In the genomic region with DNA sequence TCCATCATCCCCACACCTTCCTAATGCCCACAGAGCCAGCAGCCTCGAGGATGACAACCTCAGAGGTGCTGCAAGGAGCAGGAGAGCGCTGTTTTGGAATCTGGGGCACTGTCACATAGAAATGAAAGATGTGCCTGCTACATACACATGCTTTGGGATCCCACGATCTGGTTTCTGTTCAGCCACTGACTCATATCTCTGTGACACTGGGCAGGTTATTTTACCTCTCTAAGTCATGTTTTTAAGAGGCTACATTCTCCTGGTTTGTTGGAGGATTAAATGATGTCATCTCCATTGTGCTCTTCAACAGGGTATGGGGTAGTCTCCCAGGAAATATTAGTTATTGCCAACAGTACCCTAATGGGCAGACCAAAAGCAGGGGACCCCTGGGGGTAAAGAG, we compare ENCODE assay signal across 22 cellular contexts. TPM values are rescaled to one million over a fixed set of nuclear protein-coding genes. Genes with fewer than 3 reads are reported as not detected.
A peak's percentile ranks its signal among the peaks of the same experiment; 100 is the strongest.
DNase-seq lines count a peak whose midpoint lies in the region; ATAC-seq, FAIRE-seq and TF ChIP-seq lines count a peak whose summit lies in the region.
"Had no signal": no experiment of that assay in that cellular context is flagged by ENCODE, and none has a peak within 500 bp of the region (broad histone marks: within the 10 kb centered on the region; RNA-seq: fewer than 3 reads in every experiment).

No MANE protein-coding gene starts in this region.

- H3K4me1 Mint-ChIP-seq in activated CD4-positive, alpha-beta T cell treated with anti-CD3 and anti-CD28 coated beads for 36 hours, result peaks cover 15% of the 10 kb centered on the region
- peaks cover 27% of the 10 kb centered on the region for H3K4me1 Mint-ChIP-seq in T-helper 2 cell treated with Interferon-gamma antibody and Interleukin-4, amounts not matched to agents 5 μg/mL and 100 μg/mL, for 36 hours (ENCODE audit: low read depth)
- H3K4me1 Mint-ChIP-seq in glutamatergic neuron (ENCODE audit: low read depth, unreplicated experiment), result no peaks in the 10 kb centered on the region
- H3K4me1 Mint-ChIP-seq: IgD-negative memory B cell had no signal

- TF ChIP-seq CTCF in epithelial cell of esophagus (IDR thresholded peaks at IDR 0.05; ENCODE audit: insufficient read depth, low read depth, low read length, missing control alignments) (no peak), glutamatergic neuron (IDR thresholded peaks at IDR 0.05; ENCODE audit: partially characterized antibody, unreplicated experiment) (no peak)

- no peak overlapping the region for H3K4me3 ChIP-seq in epithelial cell of esophagus (ENCODE audit: low read length)
- H3K4me3 ChIP-seq: colonic mucosa had no signal

- TF ChIP-seq POLR2A in GM12891 (IDR thresholded peaks at IDR 0.05; ENCODE audit: low read depth, low read length), result no peak

- no peaks in the 10 kb centered on the region for H3K27me3 Mint-ChIP-seq in activated CD4-positive, alpha-beta T cell treated with anti-CD3 and anti-CD28 coated beads for 36 hours
- no peaks in the 10 kb centered on the region for H3K27me3 Mint-ChIP-seq in T-helper 2 cell treated with Interferon-gamma antibody and Interleukin-4, amounts not matched to agents 5 μg/mL and 100 μg/mL, for 36 hours (ENCODE audit: low read depth)
- peaks cover 2% of the 10 kb centered on the region for H3K27me3 Mint-ChIP-seq in glutamatergic neuron (ENCODE audit: unreplicated experiment)
- H3K27me3 Mint-ChIP-seq: activated naive CD8-positive, alpha-beta T cell; IgD-negative memory B cell; stimulated activated naive CD8-positive, alpha-beta T cell treated with anti-CD3 and anti-CD28 coated beads, Interleukin-15, Interleukin-2, amounts not matched to agents 100 ng/mL and 50 ng/mL, for 24 hours had no signal

- no peaks in the 10 kb centered on the region for H3K36me3 Mint-ChIP-seq in activated CD4-positive, alpha-beta T cell treated with anti-CD3 and anti-CD28 coated beads for 36 hours (ENCODE audit: low read depth)
- H3K36me3 Mint-ChIP-seq in T-helper 2 cell treated with Interferon-gamma antibody and Interleukin-4, amounts not matched to agents 5 μg/mL and 100 μg/mL, for 36 hours (ENCODE audit: low read depth), result no peaks in the 10 kb centered on the region
- no peaks in the 10 kb centered on the region for H3K36me3 Mint-ChIP-seq in glutamatergic neuron (ENCODE audit: unreplicated experiment)
- H3K36me3 Mint-ChIP-seq: activated naive CD8-positive, alpha-beta T cell; IgD-negative memory B cell had no signal

- peak; percentile 41 for DNase-seq in activated CD4-positive, alpha-beta T cell treated with anti-CD3 and anti-CD28 coated beads for 36 hours
- DNase-seq in activated CD4-positive, alpha-beta T cell treated with anti-CD3 and anti-CD28 coated beads for 1 hour, result no peak
- no peak for DNase-seq in GM12891 (ENCODE audit: insufficient read length, low spot score)
- peak; percentile 23 for DNase-seq in T-helper 2 cell treated with Interferon-gamma antibody and Interleukin-4, amounts not matched to agents 5 μg/mL and 100 μg/mL, for 36 hours (ENCODE audit: low spot score)
- DNase-seq in epithelial cell of esophagus (ENCODE audit: low read depth), result peak; percentile 65
- no peak for DNase-seq in glutamatergic neuron
- no peak for DNase-seq in inferior parietal cortex (ENCODE audit: extremely low spot score)
- DNase-seq in amniotic stem cell (lab: John Stamatoyannopoulos, UW), result no peak
- DNase-seq: 8988T, brain microvascular endothelial cell, colonic mucosa, hypothalamus, MM.1S, NCI-H1694, NCI-H69, right cardiac atrium, SHP77, trophoblast cell had no signal

- peak; percentile 95 for ATAC-seq in activated CD4-positive, alpha-beta T cell treated with anti-CD3 and anti-CD28 coated beads for 36 hours
- ATAC-seq: right cardiac atrium had no signal

- POLR2A ChIA-PET in activated CD4-positive, alpha-beta T cell treated with anti-CD3 and anti-CD28 coated beads for 36 hours (lab: Charles Lee), result no interaction called here

- H3K9me3 Mint-ChIP-seq in activated CD4-positive, alpha-beta T cell treated with anti-CD3 and anti-CD28 coated beads for 36 hours (ENCODE audit: low read depth), result no peaks in the 10 kb centered on the region
- H3K9me3 Mint-ChIP-seq in T-helper 2 cell treated with Interferon-gamma antibody and Interleukin-4, amounts not matched to agents 5 μg/mL and 100 μg/mL, for 36 hours, result no peaks in the 10 kb centered on the region
- no peaks in the 10 kb centered on the region for H3K9me3 Mint-ChIP-seq in glutamatergic neuron (ENCODE audit: unreplicated experiment)
- H3K9me3 Mint-ChIP-seq: stimulated activated naive CD8-positive, alpha-beta T cell treated with anti-CD3 and anti-CD28 coated beads, Interleukin-15, Interleukin-2, amounts not matched to agents 100 ng/mL and 50 ng/mL, for 24 hours had no signal

- CTCF ChIA-PET in activated CD4-positive, alpha-beta T cell treated with anti-CD3 and anti-CD28 coated beads for 36 hours (lab: Charles Lee), result no interaction called here

- no peak overlapping the region for H3K27ac Mint-ChIP-seq in activated CD4-positive, alpha-beta T cell treated with anti-CD3 and anti-CD28 coated beads for 36 hours
- H3K27ac Mint-ChIP-seq in T-helper 2 cell treated with Interferon-gamma antibody and Interleukin-4, amounts not matched to agents 5 μg/mL and 100 μg/mL, for 36 hours, result no peak overlapping the region
- H3K27ac Mint-ChIP-seq in glutamatergic neuron (ENCODE audit: unreplicated experiment), result no peak overlapping the region
- H3K27ac Mint-ChIP-seq: IgD-negative memory B cell; stimulated activated naive CD8-positive, alpha-beta T cell treated with anti-CD3 and anti-CD28 coated beads, Interleukin-15, Interleukin-2, amounts not matched to agents 100 ng/mL and 50 ng/mL, for 24 hours had no signal

- peak; percentile 87 for FAIRE-seq in GM12891 (lab: Jason Lieb, UNC)
- FAIRE-seq: keratinocyte had no signal

- H3K4me3 Mint-ChIP-seq in activated CD4-positive, alpha-beta T cell treated with anti-CD3 and anti-CD28 coated beads for 36 hours, result no peak overlapping the region
- H3K4me3 Mint-ChIP-seq in T-helper 2 cell treated with Interferon-gamma antibody and Interleukin-4, amounts not matched to agents 5 μg/mL and 100 μg/mL, for 36 hours, result peak overlapping the region; percentile 19
- no peak overlapping the region for H3K4me3 Mint-ChIP-seq in glutamatergic neuron (ENCODE audit: unreplicated experiment)
- H3K4me3 Mint-ChIP-seq: activated naive CD8-positive, alpha-beta T cell; IgD-negative memory B cell; stimulated activated naive CD8-positive, alpha-beta T cell treated with anti-CD3 and anti-CD28 coated beads, Interleukin-15, Interleukin-2, amounts not matched to agents 100 ng/mL and 50 ng/mL, for 24 hours had no signal

- intact Hi-C loops in activated CD4-positive, alpha-beta T cell treated with anti-CD3 and anti-CD28 coated beads for 36 hours (cut with DNase I, micrococcal nuclease), result no loop called here

TF ChIP-seq in GM12891, 5 proteins besides CTCF, POLR2A, EP300 and RAD21:
- no peak for TF ChIP-seq POU2F2 (IDR thresholded peaks at IDR 0.05; ENCODE audit: low read depth, low read length)
- TF ChIP-seq POLR2AphosphoS5 (IDR thresholded peaks at IDR 0.05; ENCODE audit: low read depth, low read length), result no peak
- no peak for TF ChIP-seq TAF1 (IDR thresholded peaks at IDR 0.05; ENCODE audit: low read depth, low read length)
- TF ChIP-seq SPI1 (IDR thresholded peaks at IDR 0.05; ENCODE audit: low read depth, low read length), result no peak
- TF ChIP-seq PAX5 (IDR thresholded peaks at IDR 0.05; ENCODE audit: insufficient read depth, low read length, severe bottlenecking), result no peak

RNA-seq across cellular contexts. Expression of a gene that starts 32.6 kb away (rescaled TPM):
- 10 to 100 TPM; 65.8 to 94.1 TPM for total RNA-seq in activated CD4-positive, alpha-beta T cell treated with anti-CD3 and anti-CD28 coated beads for 36 hours
- polyA plus RNA-seq in GM12891 (2012; ENCODE audit: low read depth, missing spikeins), result 17.2 TPM
- total RNA-seq in glutamatergic neuron (ENCODE audit: unreplicated experiment), result 39.3 TPM

Comparison
In these comparisons a context has a peak if more than half of its experiments do, and no peak if none do; other contexts are left out.
1. DNase-seq: peak in activated CD4-positive, alpha-beta T cell treated with anti-CD3 and anti-CD28 coated beads for 36 hours (single experiment), T-helper 2 cell treated with Interferon-gamma antibody and Interleukin-4, amounts not matched to agents 5 μg/mL and 100 μg/mL, for 36 hours (single experiment) and epithelial cell of esophagus (single experiment); none in activated CD4-positive, alpha-beta T cell treated with anti-CD3 and anti-CD28 coated beads for 1 hour (single experiment), GM12891 (single experiment), glutamatergic neuron (single experiment), inferior parietal cortex (single experiment) and amniotic stem cell (single experiment).